Comparison of ENCODE assay signal across 25 cellular contexts in genomic region chr7:127815631-127816145, GRCh38.
"Had no signal": no experiment of that assay in that cellular context is flagged by ENCODE, and none has a peak within 500 bp of the region (broad histone marks: within the 10 kb centered on the region; RNA-seq: fewer than 3 reads in every experiment).

No MANE protein-coding gene starts in this region.

- H3K27ac ChIP-seq: breast epithelium, skin epidermis had no signal

- H3K36me3 ChIP-seq: breast epithelium had no signal

- ATAC-seq: activated T-cell treated with anti-CD3 and anti-CD28 coated beads, Interleukin-2, amount 50 U/mL, for 4 hours; activated T-helper 17 cell treated with anti-CD3 and anti-CD28 coated beads, Interleukin-2, amount 50 U/mL, for 72 hours; naive thymus-derived CD8-positive, alpha-beta T cell; sciatic nerve; stimulated activated memory B cell treated with anti-CD40 and anti-IgM and Interleukin-4, amounts not matched to agents 10 μg/mL and 1 μg/mL and 100 μg/mL, for 72 hours; stimulated activated naive CD8-positive, alpha-beta T cell treated with anti-CD3 and anti-CD28 coated beads, Interleukin-15, amount 100 ng/mL, for 72 hours had no signal

- H3K27ac Mint-ChIP-seq: activated T-helper 17 cell treated with anti-CD3 and anti-CD28 coated beads, Interleukin-2, amount 50 U/mL, for 72 hours; immature natural killer cell; memory B cell; stimulated activated memory B cell treated with anti-CD40 and anti-IgM and Interleukin-4, amounts not matched to agents 10 μg/mL and 1 μg/mL and 100 μg/mL, for 72 hours; stimulated activated naive CD8-positive, alpha-beta T cell treated with anti-CD3 and anti-CD28 coated beads, Interleukin-15, amount 100 ng/mL, for 72 hours; T-helper 2 cell treated with Interferon-gamma antibody and Interleukin-4, amounts not matched to agents 5 μg/mL and 100 μg/mL, for 36 hours had no signal

- H3K27me3 ChIP-seq: breast epithelium had no signal

- DNase-seq: activated CD4-positive, alpha-beta T cell treated with anti-CD3 and anti-CD28 coated beads for 4 hours; activated CD4-positive, alpha-beta T cell treated with anti-CD3 and anti-CD28 coated beads, Interleukin-2, amount 50 U/mL, for 4 hours; activated CD8-positive, alpha-beta memory T cell treated with anti-CD3 and anti-CD28 coated beads, Interleukin-2, amount 50 U/mL, for 48 hours; activated gamma-delta T cell treated with Interleukin-2 at 50 U/mL for 16 hours; activated naive CD4-positive, alpha-beta T cell treated with anti-CD3 and anti-CD28 coated beads, Interleukin-2, amount 50 U/mL, for 16 hours; activated T-cell treated with anti-CD3 and anti-CD28 coated beads, Interleukin-2, amount 50 U/mL, for 4 hours; central memory CD4-positive, alpha-beta T cell; head of caudate nucleus; hypothalamus; immature natural killer cell; kidney; left colon; naive thymus-derived CD8-positive, alpha-beta T cell; stimulated activated CD4-positive, alpha-beta T cell treated with anti-CD3 and anti-CD28 coated beads, Interleukin-12 subunit alpha, Interleukin-12 subunit beta, amount 100 ng/mL, for 4 hours; stimulated activated CD4-positive, alpha-beta T cell treated with anti-CD3 and anti-CD28 coated beads, Interleukin-4, amount 100 ng/mL, for 24 hours; stimulated activated CD8-positive, alpha-beta memory T cell treated with anti-CD3 and anti-CD28 coated beads, Interleukin-4, amount 100 ng/mL, for 48 hours; stimulated activated naive CD8-positive, alpha-beta T cell treated with anti-CD3 and anti-CD28 coated beads, Interleukin-15, amount 100 ng/mL, for 72 hours; substantia nigra had no signal

- H3K4me1 ChIP-seq: breast epithelium had no signal

- H3K9me3 Mint-ChIP-seq: activated T-cell treated with anti-CD3 and anti-CD28 coated beads, Interleukin-2, amount 50 U/mL, for 4 hours; activated T-helper 17 cell treated with anti-CD3 and anti-CD28 coated beads, Interleukin-2, amount 50 U/mL, for 72 hours; immature natural killer cell; memory B cell; naive thymus-derived CD8-positive, alpha-beta T cell; stimulated activated memory B cell treated with anti-CD40 and anti-IgM and Interleukin-4, amounts not matched to agents 10 μg/mL and 1 μg/mL and 100 μg/mL, for 72 hours; stimulated activated naive CD8-positive, alpha-beta T cell treated with anti-CD3 and anti-CD28 coated beads, Interleukin-15, amount 100 ng/mL, for 72 hours; T-helper 2 cell treated with Interferon-gamma antibody and Interleukin-4, amounts not matched to agents 5 μg/mL and 100 μg/mL, for 36 hours had no signal

- H3K4me3 Mint-ChIP-seq: activated T-cell treated with anti-CD3 and anti-CD28 coated beads, Interleukin-2, amount 50 U/mL, for 4 hours; activated T-helper 17 cell treated with anti-CD3 and anti-CD28 coated beads, Interleukin-2, amount 50 U/mL, for 72 hours; immature natural killer cell; memory B cell; naive thymus-derived CD8-positive, alpha-beta T cell; stimulated activated memory B cell treated with anti-CD40 and anti-IgM and Interleukin-4, amounts not matched to agents 10 μg/mL and 1 μg/mL and 100 μg/mL, for 72 hours; stimulated activated naive CD8-positive, alpha-beta T cell treated with anti-CD3 and anti-CD28 coated beads, Interleukin-15, amount 100 ng/mL, for 72 hours; T-helper 2 cell treated with Interferon-gamma antibody and Interleukin-4, amounts not matched to agents 5 μg/mL and 100 μg/mL, for 36 hours had no signal

- H3K27me3 Mint-ChIP-seq: activated T-helper 17 cell treated with anti-CD3 and anti-CD28 coated beads, Interleukin-2, amount 50 U/mL, for 72 hours; memory B cell; naive thymus-derived CD8-positive, alpha-beta T cell; stimulated activated memory B cell treated with anti-CD40 and anti-IgM and Interleukin-4, amounts not matched to agents 10 μg/mL and 1 μg/mL and 100 μg/mL, for 72 hours; stimulated activated naive CD8-positive, alpha-beta T cell treated with anti-CD3 and anti-CD28 coated beads, Interleukin-15, amount 100 ng/mL, for 72 hours had no signal

- H3K4me3 ChIP-seq: breast epithelium, skin epidermis had no signal

- H3K9me3 ChIP-seq: breast epithelium had no signal
